ENCODE assay signal across 8 cellular contexts in genomic region chr12:102120886-102121285, GRCh38. TPM values are rescaled to one million over a fixed set of nuclear protein-coding genes. Genes with fewer than 3 reads are reported as not detected.
DNase-seq lines count a peak whose midpoint lies in the region; ATAC-seq and TF ChIP-seq lines count a peak whose summit lies in the region.

No MANE protein-coding gene starts in this region.

- H3K9me3 ChIP-seq in CD8-positive, alpha-beta memory T cell (ENCODE audit: low read length) = no peaks in the 10 kb centered on the region
- H3K9me3 ChIP-seq in HAP-1 = no peaks in the 10 kb centered on the region
- H3K9me3 ChIP-seq in SK-N-SH = no peaks in the 10 kb centered on the region

- no peaks in the 10 kb centered on the region for H4K20me1 ChIP-seq in SK-N-SH (ENCODE audit: insufficient read depth)

- no peaks in the 10 kb centered on the region for H3K27me3 ChIP-seq in CD8-positive, alpha-beta memory T cell (ENCODE audit: insufficient read depth, low read length, poor library complexity, severe bottlenecking)
- H3K27me3 ChIP-seq in HAP-1 (ENCODE audit: low read depth) (no peaks in the 10 kb centered on the region), SK-N-SH (ENCODE audit: insufficient read depth) (no peaks in the 10 kb centered on the region)

- TF ChIP-seq RAD21 in SK-N-SH (IDR thresholded peaks at IDR 0.05; ENCODE audit: low read length) = no peak

- H3K36me3 Mint-ChIP-seq in CD8-positive, alpha-beta memory T cell = peaks cover 0 to 23% (median 5%) of the 10 kb centered on the region in 3 donors

- peak overlapping the region; percentile 85 to 97 (median 93) for H3K4me3 Mint-ChIP-seq in CD8-positive, alpha-beta memory T cell

- CTCF ChIA-PET in CD8-positive, alpha-beta memory T cell (lab: Charles Lee) = no interaction called here
- CTCF ChIA-PET in SK-N-SH (lab: Yijun Ruan, JAX) = interaction anchor here (1.2 kb wide), 1 partner anchor 27 kb away, joined by 4 read pairs; no protein-coding TSS in a partner anchor

- H2AFZ ChIP-seq in SK-N-SH (ENCODE audit: low read depth) = peak overlapping the region; percentile 94

- no peak for DNase-seq in CD8-positive, alpha-beta memory T cell
- DNase-seq in HAP-1 (ENCODE audit: low spot score in 2 of 2) (peak; percentile 44 to 45), SK-N-SH (peak; percentile 22), fibroblast of gingiva (ENCODE audit: low read depth) (peak; percentile 35), skeletal muscle cell (ENCODE audit: low read depth) (no peak), omental fat pad (ENCODE audit: low spot score) (no peak)

- H3K4me1 Mint-ChIP-seq in CD8-positive, alpha-beta memory T cell = peaks cover 18 to 31% (median 31%) of the 10 kb centered on the region in 3 donors

- H3K27ac ChIP-seq in CD8-positive, alpha-beta memory T cell (ENCODE audit: low read depth, low read length) = peak overlapping the region; percentile 91
- H3K27ac ChIP-seq in SK-N-SH (ENCODE audit: low read depth in 2 of 2, low read length in 1 of 2) = peak overlapping the region; percentile 62 to 65; a peak in 3 of 4 replicates

- peak overlapping the region; percentile 13 to 99 (median 93) for H3K27ac Mint-ChIP-seq in CD8-positive, alpha-beta memory T cell

- no peaks in the 10 kb centered on the region for H3K9me3 Mint-ChIP-seq in CD8-positive, alpha-beta memory T cell

- 30% methylated on average over 4 of the region's 4 CpGs for WGBS in SK-N-SH (ENCODE audit: low lambda C conversion rate)

- TF ChIP-seq EP300 in SK-N-SH (IDR thresholded peaks at IDR 0.05; ENCODE audit: borderline replicate concordance in 1 of 2, low read depth in 1 of 2, low read length in 1 of 2) = no peak

- no peak for TF ChIP-seq CTCF in SK-N-SH (IDR thresholded peaks at IDR 0.05)
- TF ChIP-seq CTCF in omental fat pad (IDR thresholded peaks at IDR 0.05) = no peak

- no peaks in the 10 kb centered on the region for H3K9me2 ChIP-seq in SK-N-SH

- H3K79me2 ChIP-seq in SK-N-SH (ENCODE audit: insufficient read depth) = peaks cover 51% of the 10 kb centered on the region

- in situ Hi-C loops in HAP-1 (cut with MboI; ENCODE audit: low sequenced_read_pairs) = no loop called here

- H3K4me1 ChIP-seq in CD8-positive, alpha-beta memory T cell (ENCODE audit: insufficient read depth, low read length) = peaks cover 15% of the 10 kb centered on the region
- H3K4me1 ChIP-seq in HAP-1 = peaks cover 14% of the 10 kb centered on the region
- peaks cover 6 to 10% of the 10 kb centered on the region in 2 experiments; a peak in 3 of 4 replicates for H3K4me1 ChIP-seq in SK-N-SH (ENCODE audit: control insufficient read depth in 1 of 2, insufficient read depth in 2 of 2, low read depth in 1 of 2, low read length in 1 of 2)

- H3K9ac ChIP-seq in SK-N-SH = peak overlapping the region; percentile 83

- peak overlapping the region; percentile 85 for H3K4me2 ChIP-seq in SK-N-SH

- ATAC-seq in HG03159 (IDR thresholded peaks at IDR 0.05; ENCODE audit: unreplicated experiment) = no peak
- no peak for ATAC-seq in omental fat pad (ENCODE audit: low FRiP score)
- no peak for ATAC-seq in HG03521 (IDR thresholded peaks at IDR 0.05; ENCODE audit: unreplicated experiment)

- POLR2A ChIA-PET in CD8-positive, alpha-beta memory T cell (lab: Charles Lee) = interaction anchor here (0.6 kb wide), 1 partner anchor 248 kb away, joined by 3 read pairs; no protein-coding TSS in a partner anchor
- POLR2A ChIA-PET in SK-N-SH (lab: Yijun Ruan, JAX) = no interaction called here

- no peak overlapping the region for H3K4me3 ChIP-seq in CD8-positive, alpha-beta memory T cell (ENCODE audit: low read length)
- H3K4me3 ChIP-seq in HAP-1 (peak overlapping the region; percentile 81), SK-N-SH (ENCODE audit: low read depth in 2 of 2, low read length in 1 of 2) (peak overlapping the region; percentile 86 to 95), skeletal muscle cell (ENCODE audit: low read depth, low read length) (peak overlapping the region; percentile 79)

- H3F3A ChIP-seq in SK-N-SH (replicated peaks; ENCODE audit: insufficient read depth) = no peaks in the 10 kb centered on the region

- no peaks in the 10 kb centered on the region for H3K27me3 Mint-ChIP-seq in CD8-positive, alpha-beta memory T cell

- H3K36me3 ChIP-seq in CD8-positive, alpha-beta memory T cell (ENCODE audit: insufficient read depth, low read length) = no peaks in the 10 kb centered on the region
- peaks cover 29% of the 10 kb centered on the region for H3K36me3 ChIP-seq in HAP-1 (replicated peaks)
- H3K36me3 ChIP-seq in SK-N-SH (replicated peaks in 1 of 2; ENCODE audit: control insufficient read depth in 1 of 2, insufficient read depth in 2 of 2, low read length in 1 of 2) = peaks cover 19 to 26% of the 10 kb centered on the region in 2 experiments

TF ChIP-seq in SK-N-SH, 30 proteins besides CTCF, POLR2A, EP300 and RAD21:
- TF ChIP-seq MXI1 (IDR thresholded peaks at IDR 0.05; ENCODE audit: low read depth, low read length) (peak; percentile 91), REST (IDR thresholded peaks at IDR 0.05; ENCODE audit: low read depth, low read length) (no peak), RFX5 (IDR thresholded peaks at IDR 0.05; ENCODE audit: low read length) (no peak), MAX (IDR thresholded peaks at IDR 0.05; ENCODE audit: low read depth) (peak; percentile 83)
TF ChIP-seq in SK-N-SH: peak in this region for 2.

RNA-seq across cellular contexts. Expression of gene PARPBP, which starts 0.9 kb away (rescaled TPM):
- 10 to 100 TPM; 19.5 to 21.2 TPM for total RNA-seq in CD8-positive, alpha-beta memory T cell
- 1.7 TPM for polyA plus RNA-seq in CD8-positive, alpha-beta memory T cell
- polyA plus RNA-seq in SK-N-SH (2012; rRNA removed) = 3.1 and 3.9 TPM in 2 replicates
- polyA plus RNA-seq in SK-N-SH (2012; cell fraction: cytosol; rRNA removed) = 5.3 and 6.9 TPM in 2 replicates
- 2.8 and 4.6 TPM in 2 replicates for polyA plus RNA-seq in SK-N-SH (2012; cell fraction: nucleus; rRNA removed)
- 1 to 10 TPM; 1.1 to 4.9 (median 1.3) TPM for total RNA-seq in omental fat pad

RNA-seq across cellular contexts. Expression of gene NUP37, which starts 1.0 kb away (rescaled TPM):
- 10 to 100 TPM; 89.7 to 90.1 TPM for total RNA-seq in CD8-positive, alpha-beta memory T cell
- 23.3 TPM for polyA plus RNA-seq in CD8-positive, alpha-beta memory T cell
- polyA plus RNA-seq in SK-N-SH (2012; rRNA removed) = 29.2 and 34.5 TPM in 2 replicates
- 46.8 and 61.1 TPM in 2 replicates for polyA plus RNA-seq in SK-N-SH (2012; cell fraction: cytosol; rRNA removed)
- polyA plus RNA-seq in SK-N-SH (2012; cell fraction: nucleus; rRNA removed) = 15.2 and 26.9 TPM in 2 replicates
- total RNA-seq in omental fat pad = 10 to 100 TPM; 14.9 to 22.9 (median 19.0) TPM

RNA-seq across cellular contexts. Expression of gene WASHC3, which starts 59.1 kb away (rescaled TPM):
- total RNA-seq in CD8-positive, alpha-beta memory T cell = 10 to 100 TPM; 40.0 to 42.0 TPM
- polyA plus RNA-seq in CD8-positive, alpha-beta memory T cell = 101 TPM
- 28.5 and 32.0 TPM in 2 replicates for polyA plus RNA-seq in SK-N-SH (2012; rRNA removed)
- 36.2 and 43.6 TPM in 2 replicates for polyA plus RNA-seq in SK-N-SH (2012; cell fraction: cytosol; rRNA removed)
- 11.4 and 21.4 TPM in 2 replicates for polyA plus RNA-seq in SK-N-SH (2012; cell fraction: nucleus; rRNA removed)
- 10 to 100 TPM; 44.7 to 95.4 (median 71.7) TPM for total RNA-seq in omental fat pad

Comparison
In these comparisons a context has a peak if more than half of its experiments do, and no peak if none do; other contexts are left out.
1. DNase-seq: peak in HAP-1 (2 of 2), SK-N-SH (single experiment) and fibroblast of gingiva (single experiment); none in CD8-positive, alpha-beta memory T cell (0 of 5), skeletal muscle cell (single experiment) and omental fat pad (single experiment).